Comparison of ENCODE assay signal across 8 cellular contexts in the genomic region with DNA sequence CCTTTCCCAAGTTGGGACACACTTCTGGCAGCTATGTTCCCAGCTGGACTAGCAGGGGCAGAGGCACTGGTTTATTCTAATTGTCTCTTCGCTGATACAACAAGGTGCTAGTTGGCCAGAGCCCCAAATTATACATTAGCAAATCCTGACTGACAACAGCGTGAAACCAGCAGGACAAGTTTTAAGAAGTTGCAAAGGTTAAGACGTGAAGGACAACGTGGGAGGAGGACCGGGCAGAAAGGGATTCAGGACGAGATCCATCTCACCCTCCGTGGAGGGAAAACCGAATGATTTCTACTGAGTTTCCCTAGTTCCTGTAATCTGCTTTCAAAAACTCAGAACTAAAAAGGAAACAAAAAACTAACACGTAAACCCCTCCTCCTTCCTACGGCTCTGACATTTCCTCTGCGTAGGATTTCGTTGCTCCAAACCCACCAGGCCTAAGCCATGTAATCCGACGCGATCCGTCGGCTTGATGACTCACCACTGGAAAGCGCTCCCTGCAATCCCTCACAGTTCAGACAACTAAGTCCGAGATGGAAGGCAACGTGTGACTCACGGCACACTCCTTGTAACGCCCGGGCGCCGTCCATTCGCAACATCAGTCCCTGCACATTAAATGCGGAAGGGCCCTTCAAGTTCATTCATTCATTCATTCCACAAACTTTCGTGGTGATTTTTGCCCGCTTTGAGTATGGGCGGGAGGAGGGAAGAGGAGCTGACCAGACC. TPM values are rescaled to one million over a fixed set of nuclear protein-coding genes. Genes with fewer than 3 reads are reported as not detected.
A peak's percentile ranks its signal among the peaks of the same experiment; 100 is the strongest.
DNase-seq lines count a peak whose midpoint lies in the region; ATAC-seq and TF ChIP-seq lines count a peak whose summit lies in the region.

No MANE protein-coding gene starts in this region.

- H3K27ac ChIP-seq in DND-41 (ENCODE audit: low read length) (peak overlapping the region; percentile 83), GM23248 (peak overlapping the region; percentile 88), SJCRH30 (peak overlapping the region; percentile 95), stomach (peak overlapping the region; percentile 94 to 98 (median 96))

- in situ Hi-C loops in GM23248 (cut with MboI): no loop called here

- H3K9ac ChIP-seq in DND-41 (ENCODE audit: low read depth, low read length): peak overlapping the region; percentile 96
- peak overlapping the region; percentile 87 for H3K9ac ChIP-seq in GM23248

- no peaks in the 10 kb centered on the region for H3K27me3 Mint-ChIP-seq in neural crest cell (ENCODE audit: low read depth)

- peak in 2 of 4 donors; percentile 45 to 57 for TF ChIP-seq POLR2A in stomach (IDR thresholded peaks at IDR 0.05)

- H4K20me1 ChIP-seq in DND-41 (ENCODE audit: insufficient read depth, low read length) (no peaks in the 10 kb centered on the region), GM23248 (ENCODE audit: insufficient read depth) (no peaks in the 10 kb centered on the region)

- peak; percentile 78 for ATAC-seq in DND-41 (ENCODE audit: insufficient read depth, low read depth)

- H3K27me3 ChIP-seq in DND-41 (ENCODE audit: insufficient read depth, low read length, poor library complexity): no peaks in the 10 kb centered on the region
- no peaks in the 10 kb centered on the region for H3K27me3 ChIP-seq in GM23248 (replicated peaks; ENCODE audit: insufficient read depth)
- H3K27me3 ChIP-seq in SJCRH30: no peaks in the 10 kb centered on the region
- no peaks in the 10 kb centered on the region for H3K27me3 ChIP-seq in stomach

- no peaks in the 10 kb centered on the region for H3K36me3 Mint-ChIP-seq in neural crest cell (ENCODE audit: low read depth)

- H2AFZ ChIP-seq in DND-41 (ENCODE audit: low read depth, low read length) (peak overlapping the region; percentile 72), GM23248 (peak overlapping the region; percentile 95)

- H3K4me1 Mint-ChIP-seq in neural crest cell: peaks cover 35% of the 10 kb centered on the region

- H3K36me3 ChIP-seq in DND-41 (ENCODE audit: insufficient read depth, low read length) (peaks cover 17% of the 10 kb centered on the region), GM23248 (ENCODE audit: low read depth) (no peaks in the 10 kb centered on the region), SJCRH30 (no peaks in the 10 kb centered on the region), stomach (no peaks in the 10 kb centered on the region)

- no peaks in the 10 kb centered on the region for H3K9me3 Mint-ChIP-seq in neural crest cell

- no peaks in the 10 kb centered on the region for H3K9me2 ChIP-seq in GM23248 (ENCODE audit: insufficient read depth)

- intact Hi-C loops in stomach (cut with DNase I; ENCODE audit: low total_unique reads): no loop called here

- H3K4me2 ChIP-seq in DND-41 (ENCODE audit: insufficient read depth, low read length) (peak overlapping the region; percentile 71), GM23248 (ENCODE audit: unreplicated experiment) (peak overlapping the region; percentile 86)

- H3K4me3 ChIP-seq in DND-41 (ENCODE audit: low read depth in 1 of 2, low read length in 2 of 2) (peak overlapping the region; percentile 40 to 59; a peak in 3 of 4 replicates), GM23248 (peak overlapping the region; percentile 77), SJCRH30 (peak overlapping the region; percentile 74), stomach (peak overlapping the region; percentile 64 to 85 (median 73))

- no peak for TF ChIP-seq CTCF in DND-41 (IDR thresholded peaks at IDR 0.05; ENCODE audit: borderline replicate concordance, extremely low read depth, low read length, poor library complexity, severe bottlenecking)
- TF ChIP-seq CTCF in neural crest cell (conservative IDR thresholded peaks at IDR 0.05): no peak
- TF ChIP-seq CTCF in stomach (IDR thresholded peaks at IDR 0.05): no peak

- H3K4me3 Mint-ChIP-seq in neural crest cell: peak overlapping the region; percentile 92

- 2% methylated on average over 30 of the region's 30 CpGs for WGBS in GM23248 (ENCODE audit: low coverage in 1 of 2, low lambda C conversion rate in 2 of 2, missing lambda C conversion rate in 2 of 2), 2 experiments
- WGBS in stomach, 5 donors: 1 to 2% (median 1%) methylated on average over 30 of the region's 30 CpGs

- H3F3A ChIP-seq in GM23248 (ENCODE audit: insufficient read depth): peaks cover 22% of the 10 kb centered on the region

- peak overlapping the region; percentile 99 for H3K27ac Mint-ChIP-seq in neural crest cell (ENCODE audit: unreplicated experiment)

- H3K9me3 ChIP-seq in DND-41 (ENCODE audit: insufficient read depth, low read length, severe bottlenecking): no peaks in the 10 kb centered on the region
- no peaks in the 10 kb centered on the region for H3K9me3 ChIP-seq in GM23248 (ENCODE audit: low read depth)
- H3K9me3 ChIP-seq in SJCRH30 (replicated peaks): no peaks in the 10 kb centered on the region
- no peaks in the 10 kb centered on the region for H3K9me3 ChIP-seq in stomach

- H3K79me2 ChIP-seq in DND-41 (ENCODE audit: insufficient read depth, low read length): peaks cover 68% of the 10 kb centered on the region
- H3K79me2 ChIP-seq in GM23248 (ENCODE audit: insufficient read depth): peaks cover 27% of the 10 kb centered on the region

- peak; percentile 82 for DNase-seq in DND-41
- DNase-seq in GM23248: peak; percentile 99
- peak; percentile 90 for DNase-seq in LoVo (ENCODE audit: low spot score)
- DNase-seq in SJCRH30: peak; percentile 87 to 92
- DNase-seq in activated naive CD4-positive, alpha-beta T cell (lab: John Stamatoyannopoulos, UW): peak; percentile 3 to 39 (median 20)
- DNase-seq in foreskin melanocyte: peak; percentile 93
- peak; percentile 54 for DNase-seq in neural crest cell (ENCODE audit: low read depth, low spot score)
- DNase-seq in stomach: peak; percentile 80

- no peak for TF ChIP-seq EP300 in stomach (IDR thresholded peaks at IDR 0.05)

- H3K4me1 ChIP-seq in DND-41 (ENCODE audit: insufficient read depth, low read length) (peaks cover 53% of the 10 kb centered on the region), GM23248 (ENCODE audit: insufficient read depth) (peaks cover 11% of the 10 kb centered on the region), SJCRH30 (no peaks in the 10 kb centered on the region), stomach (peaks cover 10 to 31% (median 17%) of the 10 kb centered on the region in 4 donors)

RNA-seq across cellular contexts. Expression of gene POGLUT3, which starts 0.7 kb away (rescaled TPM):
- 21.6 and 26.6 TPM in 2 replicates for total RNA-seq in GM23248 (2014; rRNA removed; shearing (Covaris generic))
- 22.9 and 23.9 TPM in 2 replicates for polyA plus RNA-seq in GM23248 (2016; fragmentation: Nextera tagmentation; extraction: Ambion mirVana)
- total RNA-seq in SJCRH30 (2014; rRNA removed; shearing (Covaris generic)): 28.5 and 32.2 TPM in 2 replicates
- 30.9 and 31.2 TPM in 2 replicates for total RNA-seq in neural crest cell
- total RNA-seq in stomach: 10 to 100 TPM; 12.5 to 43.7 (median 23.9) TPM
- polyA plus RNA-seq in stomach: 1 to 10 TPM; 5.7 to 8.5 (median 6.1) TPM

RNA-seq across cellular contexts. Expression of gene C11orf65, which starts 30.2 kb away (rescaled TPM):
- not detected in 2 replicates for total RNA-seq in GM23248 (2014; rRNA removed; shearing (Covaris generic))
- polyA plus RNA-seq in GM23248 (2016; fragmentation: Nextera tagmentation; extraction: Ambion mirVana) (0.58 and 1.1 TPM in 2 replicates), stomach (1 to 10 TPM in 1 of 3 donors, under 1 TPM in 1, not detected in 1; 0.33 to 1.1 TPM)
- 0.46 and 0.49 TPM in 2 replicates for total RNA-seq in SJCRH30 (2014; rRNA removed; shearing (Covaris generic))
- total RNA-seq in neural crest cell (1.0 and 1.1 TPM in 2 replicates), stomach (1 to 10 TPM in 1 of 5 donors, not detected in 4; 5.0 TPM)

Comparison
In these comparisons a context has a peak if more than half of its experiments do, and no peak if none do; other contexts are left out.
1. Peak in every context shown above with its lines: DNase-seq, ATAC-seq, H3K4me3 ChIP-seq and H3K27ac ChIP-seq.
2. DNase-seq: peak in every context shown above with its lines; median percentile 99 in GM23248; 93 in foreskin melanocyte; 90 in LoVo; 90 in SJCRH30; 82 in DND-41; 80 in stomach; 54 in neural crest cell; 20 in activated naive CD4-positive, alpha-beta T cell.